ENCODE assay signal across 14 cellular contexts in the genomic region with DNA sequence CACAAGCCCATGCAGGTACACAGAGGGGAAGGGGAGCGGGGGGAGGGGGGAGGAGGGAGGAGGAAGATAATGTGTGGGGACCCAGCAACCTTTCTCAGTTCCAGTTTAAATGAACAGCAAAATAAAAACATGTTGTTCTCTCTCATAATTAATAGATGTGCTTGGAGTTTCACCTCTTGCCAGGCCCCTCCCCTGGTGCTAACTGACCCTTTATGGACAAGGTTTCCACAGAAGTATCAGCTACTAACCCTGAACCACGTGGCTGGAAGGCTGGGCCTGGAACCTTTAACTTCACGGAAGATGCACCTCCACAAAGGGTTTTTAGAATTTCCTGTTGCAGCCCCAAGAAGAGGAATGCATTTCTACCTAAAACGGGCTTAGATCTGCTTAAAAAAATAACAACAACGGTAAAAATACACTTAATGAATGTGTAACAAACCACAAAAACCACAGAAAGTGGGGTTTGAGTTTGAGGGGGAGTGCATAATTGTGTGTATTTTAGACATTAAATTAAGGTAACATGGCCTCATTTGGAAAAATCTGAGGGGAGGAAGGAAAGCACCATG. TPM values are rescaled to one million over a fixed set of nuclear protein-coding genes. Genes with fewer than 3 reads are reported as not detected.
DNase-seq lines count a peak whose midpoint lies in the region; ATAC-seq, FAIRE-seq and TF ChIP-seq lines count a peak whose summit lies in the region.
"Had no signal": no experiment of that assay in that cellular context is flagged by ENCODE, and none has a peak within 500 bp of the region (broad histone marks: within the 10 kb centered on the region; RNA-seq: fewer than 3 reads in every experiment).

No MANE protein-coding gene starts in this region.

- WGBS in H1 (ENCODE audit: extremely low coverage in 1 of 2, insufficient coverage in 1 of 2, insufficient read length in 1 of 2, insufficient replicate concordance in 2 of 2, low coverage in 1 of 2, low lambda C conversion rate in 2 of 2, missing lambda C conversion rate in 1 of 2), 2 experiments = 64% methylated on average over 4 of the region's 5 CpGs; no CpG with 5 or more reads in 1 of the 2 experiments

- peak overlapping the region; percentile 78 for H3K4me2 ChIP-seq in BLaER1
- H3K4me2 ChIP-seq in Loucy (ENCODE audit: low read depth, low read length, poor library complexity, severe bottlenecking) = no peak overlapping the region
- no peak overlapping the region for H3K4me2 ChIP-seq in H1 (ENCODE audit: insufficient read depth in 1 of 2, low read depth in 2 of 2, low read length in 2 of 2)

- no peaks in the 10 kb centered on the region for H3K9me2 ChIP-seq in Loucy (replicated peaks; ENCODE audit: low read depth, low read length)

- H3K9ac ChIP-seq in BLaER1 (no peak overlapping the region), Loucy (ENCODE audit: low read depth, low read length, poor library complexity, severe bottlenecking) (no peak overlapping the region), H1 (replicated peaks in 1 of 4; ENCODE audit: extremely low read depth in 1 of 4, low read depth in 3 of 4, low read length in 3 of 4) (no peak overlapping the region)

- H3K9me3 Mint-ChIP-seq in endothelial cell (ENCODE audit: unreplicated experiment) = no peaks in the 10 kb centered on the region
- H3K9me3 Mint-ChIP-seq: CD8-positive, alpha-beta memory T cell had no signal

- H3K23ac ChIP-seq in H1 (ENCODE audit: insufficient read length) = no peak overlapping the region

- no peaks in the 10 kb centered on the region for H3K36me3 Mint-ChIP-seq in endothelial cell (ENCODE audit: low read depth, unreplicated experiment)
- H3K36me3 Mint-ChIP-seq: brain; CD8-positive, alpha-beta memory T cell had no signal

- H3K9me3 ChIP-seq in BLaER1 (no peaks in the 10 kb centered on the region), Loucy (ENCODE audit: insufficient read depth, low read depth, low read length) (no peaks in the 10 kb centered on the region), H1 (ENCODE audit: insufficient read depth in 2 of 2, low read depth in 1 of 2, low read length in 1 of 2) (no peaks in the 10 kb centered on the region)

- H2AK5ac ChIP-seq in H1 (ENCODE audit: low read depth, low read length) = no peak overlapping the region

- no peak for TF ChIP-seq EP300 in H1 (IDR thresholded peaks at IDR 0.05; ENCODE audit: borderline replicate concordance in 1 of 2, low read depth in 2 of 2, low read length in 2 of 2)

- H3K4me3 ChIP-seq in BLaER1 (no peak overlapping the region), Loucy (ENCODE audit: low read length, poor library complexity, severe bottlenecking) (no peak overlapping the region), H1 (ENCODE audit: extremely low read depth in 1 of 4, insufficient read depth in 2 of 4, low read depth in 3 of 4, low read length in 4 of 4) (no peak overlapping the region)
- H3K4me3 ChIP-seq: skin epidermis had no signal

- no peak overlapping the region for H2BK20ac ChIP-seq in H1 (ENCODE audit: low read length)

- H3K4me1 Mint-ChIP-seq in endothelial cell (ENCODE audit: unreplicated experiment) = no peaks in the 10 kb centered on the region

- H3K27me3 Mint-ChIP-seq in endothelial cell (ENCODE audit: unreplicated experiment) = peaks cover 3% of the 10 kb centered on the region
- H3K27me3 Mint-ChIP-seq: CD8-positive, alpha-beta memory T cell had no signal

- no peak overlapping the region for H3K27ac Mint-ChIP-seq in endothelial cell (ENCODE audit: unreplicated experiment)

- H3K79me2 ChIP-seq in Loucy (ENCODE audit: insufficient read depth, low read length) = no peaks in the 10 kb centered on the region
- H3K79me2 ChIP-seq in H1 (ENCODE audit: control insufficient read depth in 1 of 2, insufficient read depth in 2 of 2, low read length in 2 of 2) = no peaks in the 10 kb centered on the region

- H2BK15ac ChIP-seq in H1 (ENCODE audit: low read length) = no peak overlapping the region

- H3K36me3 ChIP-seq in BLaER1 (no peaks in the 10 kb centered on the region), Loucy (ENCODE audit: insufficient read depth, low read length) (no peaks in the 10 kb centered on the region), H1 (ENCODE audit: control insufficient read depth in 2 of 4, insufficient read depth in 4 of 4, low read length in 3 of 4) (no peaks in the 10 kb centered on the region)

- H4K5ac ChIP-seq in H1 (ENCODE audit: insufficient read length, low read depth, low read length) = no peak overlapping the region

- no peak overlapping the region for H3K56ac ChIP-seq in H1 (replicated peaks; ENCODE audit: insufficient read length, low read depth, low read length)

- no peak for DNase-seq in H1 (ENCODE audit: low read depth in 1 of 2, low spot score in 2 of 2)
- DNase-seq in renal cortical epithelial cell (ENCODE audit: low read depth) = peak; percentile 71
- no peak for DNase-seq in MV-4-11 (lab: John Stamatoyannopoulos, UW)
- DNase-seq in EL = no peak
- DNase-seq in endothelial cell (ENCODE audit: low spot score) = no peak
- DNase-seq: activated T-cell treated with anti-CD3 and anti-CD28 coated beads, Interleukin-2, amount 50 U/mL, for 1 hour; CD8-positive, alpha-beta memory T cell; GOT3; NCI-H1930 had no signal

- H3K4me1 ChIP-seq in BLaER1 (peaks cover 41% of the 10 kb centered on the region), Loucy (ENCODE audit: insufficient read depth, low read length, poor library complexity, severe bottlenecking) (peaks cover 24% of the 10 kb centered on the region), H1 (replicated peaks in 1 of 4; ENCODE audit: control insufficient read depth in 3 of 4, insufficient read depth in 4 of 4, low read length in 3 of 4) (peaks cover 0 to 6% (median 0%) of the 10 kb centered on the region in 4 experiments; a peak in 3 of 7 replicates)

- no peaks in the 10 kb centered on the region for H3K79me1 ChIP-seq in H1 (ENCODE audit: low read depth, low read length)

- H2BK5ac ChIP-seq in H1 (ENCODE audit: low read depth, low read length) = no peak overlapping the region

- no peak for ATAC-seq in HG02973 (IDR thresholded peaks at IDR 0.05; ENCODE audit: unreplicated experiment)

- no peak for TF ChIP-seq CTCF in Loucy (conservative IDR thresholded peaks at IDR 0.05; ENCODE audit: low read length)
- no peak for TF ChIP-seq CTCF in H1 (IDR thresholded peaks at IDR 0.05; ENCODE audit: control extremely low read depth in 1 of 3, insufficient read depth in 1 of 3, low read depth in 1 of 3, low read length in 3 of 3)
- TF ChIP-seq CTCF in endothelial cell (IDR thresholded peaks at IDR 0.05; ENCODE audit: unreplicated experiment) = no peak

- H4K20me1 ChIP-seq in BLaER1 (no peaks in the 10 kb centered on the region), Loucy (ENCODE audit: insufficient read depth, low read length, poor library complexity, severe bottlenecking) (no peaks in the 10 kb centered on the region), H1 (replicated peaks in 1 of 2; ENCODE audit: control insufficient read depth in 1 of 2, insufficient read depth in 2 of 2, low read length in 2 of 2) (no peaks in the 10 kb centered on the region)

- FAIRE-seq in H1 (lab: Jason Lieb, UNC) = no peak

- H3K27ac ChIP-seq in BLaER1 = no peak overlapping the region
- no peak overlapping the region for H3K27ac ChIP-seq in H1 (ENCODE audit: low read depth, low read length)

- no peak overlapping the region for H3K18ac ChIP-seq in H1 (ENCODE audit: extremely low read depth, low read length)

- peak overlapping the region; percentile 32 for H3K4ac ChIP-seq in H1 (replicated peaks; ENCODE audit: insufficient read length, low read depth, low read length)

- H3K23me2 ChIP-seq in H1 (ENCODE audit: low read depth, low read length) = no peaks in the 10 kb centered on the region

- H3K14ac ChIP-seq in H1 (ENCODE audit: insufficient read length) = no peak overlapping the region

- H3F3A ChIP-seq in Loucy (ENCODE audit: low read depth) = no peaks in the 10 kb centered on the region

- TF ChIP-seq RAD21 in H1 (IDR thresholded peaks at IDR 0.05 in 1 of 2, conservative IDR thresholded peaks at IDR 0.05 in 1 of 2; ENCODE audit: low read depth in 2 of 2, low read length in 2 of 2) = no peak

- CTCF ChIA-PET in H1 (lab: Charles Lee; ENCODE audit: partially characterized antibody) = interaction anchor here (0.6 to 0.8 kb wide), 2 partner anchors 78 to 372 kb away, joined by 3 read pairs; no protein-coding TSS in a partner anchor

- no peak overlapping the region for H4K91ac ChIP-seq in H1 (replicated peaks; ENCODE audit: insufficient read length, low read length)

- H2BK12ac ChIP-seq in H1 (ENCODE audit: low read depth, low read length) = no peak overlapping the region

- H2AFZ ChIP-seq in Loucy (ENCODE audit: low read length) (peak overlapping the region; percentile 40; the same call in 1 of the 2 replicates), H1 (ENCODE audit: low read length) (no peak overlapping the region)

- POLR2A ChIA-PET in H1 (lab: Charles Lee; ENCODE audit: partially characterized antibody) = interaction anchor here (1.9 kb wide), 1 partner anchor 13 kb away, joined by 12 read pairs; no protein-coding TSS in a partner anchor

- H2BK120ac ChIP-seq in H1 (replicated peaks; ENCODE audit: low read depth, low read length) = no peak overlapping the region

- no peak for TF ChIP-seq POLR2A in H1 (IDR thresholded peaks at IDR 0.05; ENCODE audit: control extremely low read depth in 1 of 2, low read depth in 2 of 2, low read length in 2 of 2)

- H3K27me3 ChIP-seq in BLaER1 (no peaks in the 10 kb centered on the region), Loucy (ENCODE audit: insufficient read depth, low read length, poor library complexity, severe bottlenecking) (no peaks in the 10 kb centered on the region), H1 (replicated peaks in 1 of 4; ENCODE audit: control insufficient read depth in 3 of 4, extremely low read depth in 1 of 4, insufficient read depth in 3 of 4, low read length in 3 of 4) (no peaks in the 10 kb centered on the region)

- H4K8ac ChIP-seq in H1 (ENCODE audit: extremely low read depth, insufficient read depth, low read length) = no peak overlapping the region; the same call in 1 of the 2 replicates

- no peak overlapping the region for H3K4me3 Mint-ChIP-seq in endothelial cell (ENCODE audit: unreplicated experiment)
- H3K4me3 Mint-ChIP-seq: brain; CD8-positive, alpha-beta memory T cell had no signal

TF ChIP-seq in H1, 55 proteins besides CTCF, POLR2A, EP300 and RAD21 (continues in another document):
- TF ChIP-seq GABPA (IDR thresholded peaks at IDR 0.05; ENCODE audit: borderline replicate concordance, insufficient read depth, low read length) = no peak
- TF ChIP-seq SP4 (IDR thresholded peaks at IDR 0.05; ENCODE audit: low read length) = no peak

RNA-seq across cellular contexts. Expression of a gene that starts 14.8 kb away (rescaled TPM):
- 11.1 and 12.4 TPM in 2 replicates for total RNA-seq in H1 (2021; fragmentation: NEBNext Ultra II Directional; extraction: Animal tissue kit (Norgen Biotek cat#: 25700))
- polyA plus RNA-seq in H1 (2011; rRNA removed) = 10.1 and 17.3 TPM in 2 replicates
- polyA plus RNA-seq in H1 (2011; cell fraction: cytosol; rRNA removed) = 9.1 TPM
- polyA plus RNA-seq in H1 (2011; cell fraction: nucleus; rRNA removed) = 41.6 TPM
- 7.8 to 10.4 TPM (median 8.7 TPM) in 4 replicates for polyA plus RNA-seq in H1 (2012, experiment 1 of 2)
- 5.0 TPM for polyA plus RNA-seq in H1 (2012, experiment 2 of 2)
- polyA plus RNA-seq in H1 (2013, experiment 1 of 2) = 13.2 TPM
- polyA plus RNA-seq in H1 (2013, experiment 2 of 2) = 11.1 TPM
- polyA minus RNA-seq in H1 (2011; rRNA and poly(A)+ RNA removed) = 16.5 and 18.3 TPM in 2 replicates
- polyA minus RNA-seq in H1 (2011; cell fraction: cytosol; rRNA and poly(A)+ RNA removed) = 12.3 TPM
- 14.3 TPM for polyA minus RNA-seq in H1 (2011; cell fraction: nucleus; rRNA and poly(A)+ RNA removed)
- total RNA-seq in renal cortical epithelial cell (28.8 and 31.4 TPM in 2 replicates), endothelial cell (ENCODE audit: unreplicated experiment) (8.2 TPM)
